In the genomic region with DNA sequence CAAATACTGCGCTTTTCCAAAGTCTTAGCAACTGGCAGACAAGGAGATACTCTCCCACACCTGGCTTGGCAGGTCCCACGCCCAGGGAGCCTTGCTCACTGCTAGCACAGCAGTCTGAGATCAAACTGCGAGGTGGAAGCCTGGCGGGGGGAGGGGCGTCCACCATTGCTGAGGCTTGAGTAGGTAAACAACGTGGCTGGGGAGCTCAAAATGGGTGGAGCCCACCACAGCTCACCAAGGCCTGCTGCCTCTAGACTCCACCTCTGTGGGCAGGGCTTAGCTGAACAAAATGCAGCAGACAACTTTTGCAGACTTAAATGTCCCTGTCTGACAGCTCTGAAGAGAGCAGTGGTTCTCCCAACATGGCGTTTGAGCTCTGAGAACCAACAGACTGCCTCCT, we compare ENCODE assay signal across 17 cellular contexts. TPM values are rescaled to one million over a fixed set of nuclear protein-coding genes. Genes with fewer than 3 reads are reported as not detected.
A peak's percentile ranks its signal among the peaks of the same experiment; 100 is the strongest.
DNase-seq lines count a peak whose midpoint lies in the region; TF ChIP-seq lines count a peak whose summit lies in the region.
"Had no signal": no experiment of that assay in that cellular context is flagged by ENCODE, and none has a peak within 500 bp of the region (broad histone marks: within the 10 kb centered on the region; RNA-seq: fewer than 3 reads in every experiment).

No MANE protein-coding gene starts in this region.

- H3K27ac ChIP-seq in H9 (ENCODE audit: insufficient read length, low read depth, low read length) = no peak overlapping the region
- H3K27ac ChIP-seq in osteoblast (ENCODE audit: low read depth, low read length) = no peak overlapping the region
- H3K27ac ChIP-seq: C4-2B had no signal

- no peaks in the 10 kb centered on the region for H3K27me3 Mint-ChIP-seq in H9 (ENCODE audit: low read depth)
- H3K27me3 Mint-ChIP-seq in activated T-helper 2 cell treated with anti-CD3 and anti-CD28 coated beads, Interferon-gamma antibody, Interleukin-2, Interleukin-4, amounts not matched to agents 10 μg/mL and 5 μg/mL and 100 μg/mL, durations not matched to agents 14 hours and 24 hours and 36 hours (ENCODE audit: low read depth) = peaks cover 3% of the 10 kb centered on the region
- H3K27me3 Mint-ChIP-seq: T-cell had no signal

- H3K23me2 ChIP-seq in H9 (ENCODE audit: insufficient read length, low read depth, low read length, poor library complexity, severe bottlenecking) = no peaks in the 10 kb centered on the region

- no CpG with 5 or more reads among the region's 7 CpGs for WGBS in H9 (ENCODE audit: extremely low coverage, insufficient read length, low lambda C conversion rate)

- H3K56ac ChIP-seq in H9 (ENCODE audit: insufficient read length, low read depth, low read length) = no peak overlapping the region

- no peak overlapping the region for H3K4me2 ChIP-seq in H9 (ENCODE audit: insufficient read depth, insufficient read length, low read length)
- H3K4me2 ChIP-seq in osteoblast (ENCODE audit: insufficient read depth, low read length) = no peak overlapping the region

- intact Hi-C loops in activated T-helper 2 cell treated with anti-CD3 and anti-CD28 coated beads, Interferon-gamma antibody, Interleukin-2, Interleukin-4, amounts not matched to agents 10 μg/mL and 5 μg/mL and 100 μg/mL, durations not matched to agents 14 hours and 24 hours and 36 hours (cut with micrococcal nuclease) = no loop called here

- H4K20me1 ChIP-seq in H9 (ENCODE audit: control insufficient read depth, insufficient read depth, insufficient read length) (no peaks in the 10 kb centered on the region), osteoblast (ENCODE audit: insufficient read depth, low read length) (no peaks in the 10 kb centered on the region)

- peaks cover 0 to 17% (median 2%) of the 10 kb centered on the region in 3 experiments; a peak in 4 of 7 replicates for H3K36me3 Mint-ChIP-seq in H9 (ENCODE audit: insufficient read depth in 1 of 3, low read depth in 3 of 3)
- peaks cover 22% of the 10 kb centered on the region for H3K36me3 Mint-ChIP-seq in activated T-helper 2 cell treated with anti-CD3 and anti-CD28 coated beads, Interferon-gamma antibody, Interleukin-2, Interleukin-4, amounts not matched to agents 10 μg/mL and 5 μg/mL and 100 μg/mL, durations not matched to agents 14 hours and 24 hours and 36 hours (ENCODE audit: low read depth)

- no peak overlapping the region for H3K14ac ChIP-seq in H9 (ENCODE audit: insufficient read depth, low read length)

- no peak overlapping the region for H2AK5ac ChIP-seq in H9 (ENCODE audit: insufficient read length, low read length)

- no peak overlapping the region for H2BK5ac ChIP-seq in H9 (ENCODE audit: insufficient read length, low read length)

- peaks cover 12 to 17% of the 10 kb centered on the region in 2 experiments for H3K4me1 Mint-ChIP-seq in H9
- H3K4me1 Mint-ChIP-seq in activated T-helper 2 cell treated with anti-CD3 and anti-CD28 coated beads, Interferon-gamma antibody, Interleukin-2, Interleukin-4, amounts not matched to agents 10 μg/mL and 5 μg/mL and 100 μg/mL, durations not matched to agents 14 hours and 24 hours and 36 hours (ENCODE audit: low read depth) = peaks cover 11% of the 10 kb centered on the region

- H3K36me3 ChIP-seq in osteoblast (ENCODE audit: insufficient read depth, low read length) = no peaks in the 10 kb centered on the region

- H3K9me3 ChIP-seq in H9 (ENCODE audit: control insufficient read depth, low read depth, low read length) = no peaks in the 10 kb centered on the region
- H3K9me3 ChIP-seq in osteoblast (ENCODE audit: low read depth, low read length) = no peaks in the 10 kb centered on the region
- H3K9me3 ChIP-seq: HAP-1 had no signal

- H3K4ac ChIP-seq in H9 (ENCODE audit: low read depth, low read length) = no peak overlapping the region

- H3T11ph ChIP-seq in H9 (ENCODE audit: low read length) = no peak overlapping the region

- H2BK120ac ChIP-seq in H9 (ENCODE audit: low read depth, low read length, poor library complexity, severe bottlenecking) = no peak overlapping the region

- no peaks in the 10 kb centered on the region for H3K79me1 ChIP-seq in H9 (ENCODE audit: insufficient read depth, low read depth, low read length, poor library complexity, severe bottlenecking)

- no peak overlapping the region for H3K23ac ChIP-seq in H9 (ENCODE audit: insufficient read length, low read depth, low read length)

- H4K8ac ChIP-seq in H9 (replicated peaks; ENCODE audit: insufficient read length, low read depth, low read length) = no peak overlapping the region

- no peak overlapping the region for H3K18ac ChIP-seq in H9 (ENCODE audit: insufficient read length, low read depth, low read length)

- H3K27me3 ChIP-seq in H9 (ENCODE audit: insufficient read depth, low read length) = no peaks in the 10 kb centered on the region
- H3K27me3 ChIP-seq in osteoblast (ENCODE audit: insufficient read depth, low read length) = no peaks in the 10 kb centered on the region

- no peak overlapping the region for H2BK15ac ChIP-seq in H9 (ENCODE audit: low read depth, low read length)

- no peak overlapping the region for H2BK20ac ChIP-seq in H9 (ENCODE audit: low read depth, low read length, poor library complexity, severe bottlenecking)

- no peak overlapping the region for H4K91ac ChIP-seq in H9 (ENCODE audit: insufficient read length, low read depth, low read length)

- peaks cover 17 to 31% of the 10 kb centered on the region in 2 experiments; a peak in 4 of 5 replicates for H3K9me3 Mint-ChIP-seq in H9
- H3K9me3 Mint-ChIP-seq in activated T-helper 2 cell treated with anti-CD3 and anti-CD28 coated beads, Interferon-gamma antibody, Interleukin-2, Interleukin-4, amounts not matched to agents 10 μg/mL and 5 μg/mL and 100 μg/mL, durations not matched to agents 14 hours and 24 hours and 36 hours = peaks cover 46% of the 10 kb centered on the region

- H3K4me1 ChIP-seq in H9 (ENCODE audit: insufficient read depth, low read length) (no peaks in the 10 kb centered on the region), osteoblast (ENCODE audit: insufficient read depth, low read length) (no peaks in the 10 kb centered on the region)
- H3K4me1 ChIP-seq: HAP-1 had no signal

- no peak for TF ChIP-seq CTCF in H9 (conservative IDR thresholded peaks at IDR 0.05)
- TF ChIP-seq CTCF in epithelial cell of esophagus (IDR thresholded peaks at IDR 0.05; ENCODE audit: insufficient read depth, low read depth, low read length, missing control alignments) = no peak
- TF ChIP-seq CTCF in osteoblast (IDR thresholded peaks at IDR 0.05; ENCODE audit: extremely low read depth, low read depth, low read length) = no peak

- H3K79me2 ChIP-seq in H9 (ENCODE audit: insufficient read depth, low read length) (no peaks in the 10 kb centered on the region), osteoblast (ENCODE audit: insufficient read depth, low read length) (no peaks in the 10 kb centered on the region)

- H2AFZ ChIP-seq in H9 (ENCODE audit: low read length) = no peak overlapping the region
- peak overlapping the region; percentile 61 for H2AFZ ChIP-seq in osteoblast (ENCODE audit: low read length)

- no peak overlapping the region for H3K9ac ChIP-seq in H9 (ENCODE audit: extremely low read depth, insufficient read length, low read length)

- no peak overlapping the region for H3K4me3 ChIP-seq in epithelial cell of esophagus (ENCODE audit: low read length)
- no peak overlapping the region for H3K4me3 ChIP-seq in osteoblast (ENCODE audit: insufficient read depth, low read length)
- H3K4me3 ChIP-seq: HAP-1 had no signal

- no peak overlapping the region; a peak in 1 of 7 replicates for H3K27ac Mint-ChIP-seq in H9
- no peak overlapping the region for H3K27ac Mint-ChIP-seq in activated T-helper 2 cell treated with anti-CD3 and anti-CD28 coated beads, Interferon-gamma antibody, Interleukin-2, Interleukin-4, amounts not matched to agents 10 μg/mL and 5 μg/mL and 100 μg/mL, durations not matched to agents 14 hours and 24 hours and 36 hours
- H3K27ac Mint-ChIP-seq: IgD-negative memory B cell, T-cell had no signal

- H3K4me3 Mint-ChIP-seq in H9 = no peak overlapping the region
- H3K4me3 Mint-ChIP-seq in activated T-helper 2 cell treated with anti-CD3 and anti-CD28 coated beads, Interferon-gamma antibody, Interleukin-2, Interleukin-4, amounts not matched to agents 10 μg/mL and 5 μg/mL and 100 μg/mL, durations not matched to agents 14 hours and 24 hours and 36 hours (ENCODE audit: low read depth) = no peak overlapping the region
- H3K4me3 Mint-ChIP-seq: IgD-negative memory B cell, T-cell had no signal

- DNase-seq in H9 (peak; percentile 53), RPMI8226 (peak; percentile 76), epithelial cell of esophagus (ENCODE audit: low read depth) (peak; percentile 39), osteoblast (ENCODE audit: insufficient read length, low spot score, missing footprints) (no peak), NCI-H226 (no peak), DMS53 treated with DMSO at 0.1 percent for 48 hours (lab: John Stamatoyannopoulos, UW; ENCODE audit: unreplicated experiment) (no peak)
- DNase-seq in activated T-helper 2 cell treated with anti-CD3 and anti-CD28 coated beads, Interferon-gamma antibody, Interleukin-2, Interleukin-4, amounts not matched to agents 10 μg/mL and 5 μg/mL and 100 μg/mL, durations not matched to agents 14 hours and 24 hours and 36 hours (ENCODE audit: low spot score) = no peak
- DNase-seq: ACHN, DMS79 treated with DMSO at 0.1 percent for 48 hours, NCI-H1105, NCI-H2081 treated with DMSO at 0.1 percent for 48 hours, NCI-H510A treated with DMSO at 0.1 percent for 48 hours, Right ventricle myocardium superior, T-cell had no signal

- H2BK12ac ChIP-seq in H9 (ENCODE audit: insufficient read length, low read depth, low read length) = no peak overlapping the region

- peak overlapping the region; percentile 60 for H4K5ac ChIP-seq in H9 (ENCODE audit: insufficient read length, low read depth, low read length)

RNA-seq across cellular contexts. Expression of a gene that starts 23.0 kb away (rescaled TPM):
- total RNA-seq in H9 (2021) (5.7 and 6.4 TPM in 2 replicates), osteoblast (27.1 and 28.6 TPM in 2 replicates)
- total RNA-seq in activated T-helper 2 cell treated with anti-CD3 and anti-CD28 coated beads, Interferon-gamma antibody, Interleukin-2, Interleukin-4, amounts not matched to agents 10 μg/mL and 5 μg/mL and 100 μg/mL, durations not matched to agents 14 hours and 24 hours and 36 hours = 199 and 205 TPM in 2 replicates

Comparison
In these comparisons a context has a peak if more than half of its experiments do, and no peak if none do; other contexts are left out.
1. DNase-seq: peak in H9 (single experiment), RPMI8226 (single experiment) and epithelial cell of esophagus (single experiment); none in osteoblast (single experiment), NCI-H226 (single experiment), activated T-helper 2 cell treated with anti-CD3 and anti-CD28 coated beads, Interferon-gamma antibody, Interleukin-2, Interleukin-4, amounts not matched to agents 10 μg/mL and 5 μg/mL and 100 μg/mL, durations not matched to agents 14 hours and 24 hours and 36 hours (single experiment) and DMS53 treated with DMSO at 0.1 percent for 48 hours (single experiment).